34 cellular contexts compared by ENCODE assay signal in genomic region chr7:26112341-26112740, GRCh38.
"Had no signal": no experiment of that assay in that cellular context is flagged by ENCODE, and none has a peak within 500 bp of the region (broad histone marks: within the 10 kb centered on the region; RNA-seq: fewer than 3 reads in every experiment).

No MANE protein-coding gene starts in this region.

- H3K79me2 ChIP-seq: hepatocyte had no signal

- H3K4me1 Mint-ChIP-seq: activated B cell treated with CpG ODN at 0.5 μM for 24 hours had no signal

- H3K4me1 ChIP-seq: esophagus muscularis mucosa, foreskin keratinocyte, gastrocnemius medialis, heart right ventricle had no signal

- H3K27me3 Mint-ChIP-seq: activated B cell treated with CpG ODN at 0.5 μM for 24 hours; activated T-cell treated with anti-CD3 and anti-CD28 coated beads, Interleukin-2, amount 50 U/mL, for 24 hours had no signal

- H2AFZ ChIP-seq: hepatocyte had no signal

- H3K9me3 Mint-ChIP-seq: activated B cell treated with CpG ODN at 0.5 μM for 24 hours; activated CD4-positive, alpha-beta memory T cell treated with anti-CD3 and anti-CD28 coated beads, Interleukin-2, amount 10 ng/mL, durations not matched to agents 7 days and 5 days; activated CD4-positive, alpha-beta T cell treated with anti-CD3 and anti-CD28 coated beads, Interleukin-2, amount 10 ng/mL, durations not matched to agents 24 days and 14 days; activated T-cell treated with anti-CD3 and anti-CD28 coated beads, Interleukin-2, amount 50 U/mL, for 24 hours; activated T-cell treated with anti-CD3 and anti-CD28 coated beads, Interleukin-2, amount 50 U/mL, for 72 hours; effector memory CD8-positive, alpha-beta T cell; T-helper 1 cell treated with Interleukin-12 subunit alpha and Interleukin-12 subunit beta and Interleukin-4 antibody, amounts not matched to agents 30 μg/mL and 1 μg/mL, for 36 hours; T-helper 2 cell treated with Interferon-gamma antibody and Interleukin-4, amounts not matched to agents 5 μg/mL and 100 μg/mL, for 36 hours had no signal

- DNase-seq: activated B cell treated with CpG ODN at 0.5 μM for 24 hours; activated CD4-positive, alpha-beta memory T cell treated with anti-CD3 and anti-CD28 coated beads, Interleukin-2, amount 10 ng/mL, durations not matched to agents 7 days and 5 days; activated CD4-positive, alpha-beta T cell treated with anti-CD3 and anti-CD28 coated beads, Interleukin-2, amount 10 ng/mL, durations not matched to agents 24 days and 14 days; activated CD4-positive, alpha-beta T cell treated with anti-CD3 and anti-CD28 coated beads, Interleukin-2, amount 50 U/mL, for 4 hours; activated CD8-positive, alpha-beta memory T cell treated with anti-CD3 and anti-CD28 coated beads, Interleukin-2, amount 50 U/mL, for 48 hours; activated gamma-delta T cell; activated naive CD4-positive, alpha-beta T cell; activated naive CD4-positive, alpha-beta T cell treated with anti-CD3 and anti-CD28 coated beads, Interleukin-2, amount 50 U/mL, for 16 hours; activated T-cell treated with anti-CD3 and anti-CD28 coated beads for 4 hours; activated T-cell treated with anti-CD3 and anti-CD28 coated beads, Interleukin-2, amount 50 U/mL, for 24 hours; activated T-cell treated with anti-CD3 and anti-CD28 coated beads, Interleukin-2, amount 50 U/mL, for 72 hours; amniotic stem cell; anterior cingulate cortex; brain microvascular endothelial cell; cortex of kidney; dermis blood vessel endothelial cell; effector CD4-positive, alpha-beta T cell; effector memory CD8-positive, alpha-beta T cell; erythroblast; foreskin keratinocyte; gastrocnemius medialis; glutamatergic neuron; heart right ventricle; T1000; WERI-Rb-1 had no signal

- H3K36me3 Mint-ChIP-seq: activated naive CD8-positive, alpha-beta T cell had no signal

- ATAC-seq: activated CD4-positive, CD25-positive, alpha-beta regulatory T cell treated with anti-CD3 and anti-CD28 coated beads, Interleukin-2, amount 50 U/mL, for 24 hours; activated T-cell treated with anti-CD3 and anti-CD28 coated beads, Interleukin-2, amount 50 U/mL, for 72 hours; effector memory CD8-positive, alpha-beta T cell; foreskin keratinocyte; gastrocnemius medialis; heart right ventricle had no signal

- H3K9me3 ChIP-seq: esophagus muscularis mucosa, gastrocnemius medialis, heart right ventricle had no signal

- H3K4me3 Mint-ChIP-seq: activated B cell treated with CpG ODN at 0.5 μM for 24 hours; activated CD4-positive, alpha-beta memory T cell treated with anti-CD3 and anti-CD28 coated beads, Interleukin-2, amount 10 ng/mL, durations not matched to agents 7 days and 5 days; activated CD4-positive, alpha-beta T cell treated with anti-CD3 and anti-CD28 coated beads, Interleukin-2, amount 10 ng/mL, durations not matched to agents 24 days and 14 days; activated naive CD8-positive, alpha-beta T cell; activated T-cell treated with anti-CD3 and anti-CD28 coated beads, Interleukin-2, amount 50 U/mL, for 24 hours; activated T-cell treated with anti-CD3 and anti-CD28 coated beads, Interleukin-2, amount 50 U/mL, for 72 hours; effector memory CD8-positive, alpha-beta T cell; T-helper 1 cell treated with Interleukin-12 subunit alpha and Interleukin-12 subunit beta and Interleukin-4 antibody, amounts not matched to agents 30 μg/mL and 1 μg/mL, for 36 hours; T-helper 2 cell treated with Interferon-gamma antibody and Interleukin-4, amounts not matched to agents 5 μg/mL and 100 μg/mL, for 36 hours had no signal

- H3K27ac ChIP-seq: brain microvascular endothelial cell, esophagus muscularis mucosa, foreskin keratinocyte, gastrocnemius medialis, heart right ventricle, hepatocyte, WERI-Rb-1 had no signal

- H3K4me3 ChIP-seq: esophagus muscularis mucosa, gastrocnemius medialis, heart right ventricle, hepatocyte had no signal

- H3K27ac Mint-ChIP-seq: activated B cell treated with CpG ODN at 0.5 μM for 24 hours; activated CD4-positive, alpha-beta memory T cell treated with anti-CD3 and anti-CD28 coated beads, Interleukin-2, amount 10 ng/mL, durations not matched to agents 7 days and 5 days; activated CD4-positive, alpha-beta T cell treated with anti-CD3 and anti-CD28 coated beads, Interleukin-2, amount 10 ng/mL, durations not matched to agents 24 days and 14 days; activated naive CD8-positive, alpha-beta T cell; activated T-cell treated with anti-CD3 and anti-CD28 coated beads, Interleukin-2, amount 50 U/mL, for 24 hours; activated T-cell treated with anti-CD3 and anti-CD28 coated beads, Interleukin-2, amount 50 U/mL, for 72 hours; T-helper 1 cell treated with Interleukin-12 subunit alpha and Interleukin-12 subunit beta and Interleukin-4 antibody, amounts not matched to agents 30 μg/mL and 1 μg/mL, for 36 hours; T-helper 2 cell treated with Interferon-gamma antibody and Interleukin-4, amounts not matched to agents 5 μg/mL and 100 μg/mL, for 36 hours had no signal

- H3K4me2 ChIP-seq: hepatocyte had no signal

- FAIRE-seq: astrocyte, bronchial epithelial cell, colon had no signal

- H3K27me3 ChIP-seq: brain microvascular endothelial cell, gastrocnemius medialis, hepatocyte had no signal

- H3K36me3 ChIP-seq: brain microvascular endothelial cell, esophagus muscularis mucosa, gastrocnemius medialis, heart right ventricle, WERI-Rb-1 had no signal
